Comparison of ENCODE assay signal across 9 cellular contexts in the genomic region with DNA sequence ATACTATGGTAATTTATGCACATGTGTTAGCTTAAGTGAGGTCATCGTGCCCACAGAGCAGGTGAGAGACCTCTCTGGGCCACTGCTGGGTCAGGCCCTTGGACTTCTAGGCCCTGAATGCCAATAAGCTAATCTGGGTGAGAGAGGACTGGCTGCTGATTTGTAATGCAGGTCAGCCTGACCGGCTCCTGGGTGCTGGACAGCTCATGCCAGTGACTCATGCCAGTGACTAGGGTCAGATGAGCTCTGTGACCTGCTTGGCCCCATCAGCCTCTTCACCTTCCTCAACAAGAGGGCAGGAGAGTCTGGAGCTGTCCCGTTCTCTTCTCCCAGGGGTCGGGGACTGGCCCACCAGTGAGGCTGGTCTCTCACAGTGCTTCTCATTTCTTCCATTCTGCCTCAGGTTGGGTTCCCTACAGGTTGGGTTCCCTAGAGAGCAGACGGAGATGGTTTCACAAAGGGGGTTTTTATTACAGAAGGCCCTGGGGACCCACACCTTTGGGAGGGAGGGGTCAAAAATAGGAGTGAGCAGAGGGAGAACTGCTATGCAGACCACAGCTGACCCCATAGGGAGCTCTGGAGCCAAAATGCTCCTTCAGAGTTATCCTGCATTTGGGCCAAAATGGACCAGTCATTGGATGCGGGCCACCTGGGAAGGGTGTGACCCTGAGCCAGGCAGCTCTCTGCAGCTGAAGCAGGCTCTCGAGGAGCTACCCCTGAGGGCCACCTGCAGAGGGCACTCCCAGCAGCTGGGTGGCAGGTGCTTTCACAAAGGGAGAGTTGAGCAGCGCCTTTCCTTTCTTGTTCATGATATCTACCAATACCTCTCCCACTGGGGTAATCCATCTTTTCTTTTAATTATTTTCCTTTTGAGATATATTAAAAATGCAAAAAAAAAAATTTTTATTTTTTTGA. TPM values are rescaled to one million over a fixed set of nuclear protein-coding genes. Genes with fewer than 3 reads are reported as not detected.
A peak's percentile ranks its signal among the peaks of the same experiment; 100 is the strongest.
DNase-seq lines count a peak whose midpoint lies in the region; TF ChIP-seq lines count a peak whose summit lies in the region.
"Had no signal": no experiment of that assay in that cellular context is flagged by ENCODE, and none has a peak within 500 bp of the region (broad histone marks: within the 10 kb centered on the region; RNA-seq: fewer than 3 reads in every experiment).

No MANE protein-coding gene starts in this region.

- no peaks in the 10 kb centered on the region for H3K36me3 ChIP-seq in spleen

- H3K27ac Mint-ChIP-seq in activated naive CD4-positive, alpha-beta T cell treated with anti-CD3 and anti-CD28 coated beads for 36 hours: no peak overlapping the region
- no peak overlapping the region for H3K27ac Mint-ChIP-seq in activated naive CD8-positive, alpha-beta T cell treated with anti-CD3 and anti-CD28 coated beads for 36 hours

- H3K4me3 Mint-ChIP-seq in activated naive CD4-positive, alpha-beta T cell treated with anti-CD3 and anti-CD28 coated beads for 36 hours: no peak overlapping the region
- H3K4me3 Mint-ChIP-seq in activated naive CD8-positive, alpha-beta T cell treated with anti-CD3 and anti-CD28 coated beads for 36 hours: no peak overlapping the region

- CTCF ChIA-PET in activated naive CD4-positive, alpha-beta T cell treated with anti-CD3 and anti-CD28 coated beads for 36 hours (lab: Charles Lee): interaction anchor here (0.6 to 3.1 kb wide), 9 partner anchors 16 to 340 kb away, joined by 3 to 28 read pairs (median 5); no protein-coding TSS in a partner anchor

- WGBS in spleen, 5 donors: 81 to 86% (median 83%) methylated on average over 8 of the region's 8 CpGs

- TF ChIP-seq CTCF in spleen (IDR thresholded peaks at IDR 0.05 in 8 of 11, conservative IDR thresholded peaks at IDR 0.05 in 3 of 11): peak in 1 of 11 experiments; percentile 25

- intact Hi-C loops in activated naive CD4-positive, alpha-beta T cell treated with anti-CD3 and anti-CD28 coated beads for 36 hours (cut with micrococcal nuclease): loop anchor here (1.0 kb wide), 1 partner anchor 46 kb away; no protein-coding TSS in a partner anchor
- intact Hi-C loops in spleen (cut with DNase I; ENCODE audit: low total_unique reads): no loop called here

- H3K9me3 Mint-ChIP-seq in activated naive CD4-positive, alpha-beta T cell treated with anti-CD3 and anti-CD28 coated beads for 36 hours: no peaks in the 10 kb centered on the region
- H3K9me3 Mint-ChIP-seq in activated naive CD8-positive, alpha-beta T cell treated with anti-CD3 and anti-CD28 coated beads for 36 hours: no peaks in the 10 kb centered on the region

- H3K36me3 Mint-ChIP-seq in activated naive CD4-positive, alpha-beta T cell treated with anti-CD3 and anti-CD28 coated beads for 36 hours (ENCODE audit: low read depth): no peaks in the 10 kb centered on the region
- H3K36me3 Mint-ChIP-seq in activated naive CD8-positive, alpha-beta T cell treated with anti-CD3 and anti-CD28 coated beads for 36 hours: no peaks in the 10 kb centered on the region

- no peaks in the 10 kb centered on the region for H3K9me3 ChIP-seq in spleen

- H3K4me1 Mint-ChIP-seq in activated naive CD4-positive, alpha-beta T cell treated with anti-CD3 and anti-CD28 coated beads for 36 hours (ENCODE audit: low read depth): peaks cover 19% of the 10 kb centered on the region
- H3K4me1 Mint-ChIP-seq in activated naive CD8-positive, alpha-beta T cell treated with anti-CD3 and anti-CD28 coated beads for 36 hours: peaks cover 17% of the 10 kb centered on the region

- peaks cover 0 to 22% (median 16%) of the 10 kb centered on the region in 6 donors for H3K4me1 ChIP-seq in spleen

- TF ChIP-seq POLR2A in spleen (IDR thresholded peaks at IDR 0.05): no peak

- no peaks in the 10 kb centered on the region for H3K27me3 Mint-ChIP-seq in activated naive CD4-positive, alpha-beta T cell treated with anti-CD3 and anti-CD28 coated beads for 36 hours (ENCODE audit: low read depth)
- peaks cover 3% of the 10 kb centered on the region for H3K27me3 Mint-ChIP-seq in activated naive CD8-positive, alpha-beta T cell treated with anti-CD3 and anti-CD28 coated beads for 36 hours

- H3K27ac ChIP-seq in spleen: no peak overlapping the region

- peak; percentile 62 for DNase-seq in activated naive CD4-positive, alpha-beta T cell treated with anti-CD3 and anti-CD28 coated beads for 36 hours
- DNase-seq in activated naive CD4-positive, alpha-beta T cell treated with Interleukin-2 at 50 U/mL for 16 hours: no peak
- peak; percentile 54 for DNase-seq in NCI-H2196 (lab: John Stamatoyannopoulos, UW; ENCODE audit: unreplicated experiment)
- DNase-seq in activated naive CD8-positive, alpha-beta T cell treated with anti-CD3 and anti-CD28 coated beads for 36 hours: peak; percentile 22
- DNase-seq in spleen: peak; percentile 68
- DNase-seq in hepatic stellate cell (ENCODE audit: low spot score): no peak
- no peak for DNase-seq in amniotic stem cell (lab: John Stamatoyannopoulos, UW)
- no peak for DNase-seq in H4 (ENCODE audit: low spot score)

- peaks cover 0 to 30% (median 19%) of the 10 kb centered on the region in 7 donors for H3K27me3 ChIP-seq in spleen (replicated peaks in 1 of 7)

- no peak overlapping the region for H3K4me3 ChIP-seq in spleen

RNA-seq across cellular contexts. Expression of a gene that starts 2.2 kb away (rescaled TPM):
- total RNA-seq in activated naive CD4-positive, alpha-beta T cell treated with anti-CD3 and anti-CD28 coated beads for 36 hours: not detected
- total RNA-seq in activated naive CD8-positive, alpha-beta T cell treated with anti-CD3 and anti-CD28 coated beads for 36 hours: under 1 TPM in 1 of 2 experiments, not detected in 1; 0.47 TPM
- total RNA-seq in spleen: not detected
- polyA plus RNA-seq in spleen: under 1 TPM in 2 of 3 donors, not detected in 1; 0.68 to 1.00 TPM
- not detected in 2 replicates for total RNA-seq in H4 (2014; rRNA removed; shearing (Covaris generic))
- total RNA-seq: Daoy had no signal

RNA-seq across cellular contexts. Expression of a gene that starts 15.3 kb away (rescaled TPM):
- total RNA-seq in activated naive CD4-positive, alpha-beta T cell treated with anti-CD3 and anti-CD28 coated beads for 36 hours: not detected
- not detected for total RNA-seq in activated naive CD8-positive, alpha-beta T cell treated with anti-CD3 and anti-CD28 coated beads for 36 hours
- 1 to 10 TPM in 1 of 7 donors, not detected in 6; 2.2 TPM for total RNA-seq in spleen
- not detected for polyA plus RNA-seq in spleen
- total RNA-seq in H4 (2014; rRNA removed; shearing (Covaris generic)): not detected in 2 replicates
- total RNA-seq: Daoy had no signal

RNA-seq across cellular contexts. Expression of a gene that starts 23.4 kb away (rescaled TPM):
- 10 to 100 TPM; 50.0 to 52.4 TPM for total RNA-seq in activated naive CD4-positive, alpha-beta T cell treated with anti-CD3 and anti-CD28 coated beads for 36 hours
- total RNA-seq in activated naive CD8-positive, alpha-beta T cell treated with anti-CD3 and anti-CD28 coated beads for 36 hours: 10 to 100 TPM; 70.9 to 72.4 TPM
- 10 to 100 TPM; 22.5 to 40.1 (median 25.3) TPM for total RNA-seq in spleen
- 10 to 100 TPM; 44.3 to 64.6 (median 60.6) TPM for polyA plus RNA-seq in spleen
- 78.0 and 80.0 TPM in 2 replicates for total RNA-seq in H4 (2014; rRNA removed; shearing (Covaris generic))

RNA-seq across cellular contexts. Expression of a gene that starts 25.8 kb away (rescaled TPM):
- total RNA-seq in activated naive CD4-positive, alpha-beta T cell treated with anti-CD3 and anti-CD28 coated beads for 36 hours: not detected
- total RNA-seq in activated naive CD8-positive, alpha-beta T cell treated with anti-CD3 and anti-CD28 coated beads for 36 hours: 1 to 10 TPM in 1 of 2 experiments, under 1 TPM in 1; 0.87 to 1.1 TPM
- 1 to 10 TPM in 2 of 7 donors, under 1 TPM in 2, not detected in 3; 0.70 to 1.7 (median 1.0) TPM for total RNA-seq in spleen
- not detected for polyA plus RNA-seq in spleen
- total RNA-seq in H4 (2014; rRNA removed; shearing (Covaris generic)): not detected in 2 replicates
- total RNA-seq: Daoy had no signal

Comparison
In these comparisons a context has a peak if more than half of its experiments do, and no peak if none do; other contexts are left out.
1. DNase-seq: peak in activated naive CD4-positive, alpha-beta T cell treated with anti-CD3 and anti-CD28 coated beads for 36 hours (single experiment), NCI-H2196 (single experiment), activated naive CD8-positive, alpha-beta T cell treated with anti-CD3 and anti-CD28 coated beads for 36 hours (single experiment) and spleen (single experiment); none in activated naive CD4-positive, alpha-beta T cell treated with Interleukin-2 at 50 U/mL for 16 hours (single experiment), hepatic stellate cell (single experiment), amniotic stem cell (single experiment) and H4 (single experiment).